9 cellular contexts compared by ENCODE assay signal in genomic region chr2:105888625-105889024, GRCh38.
DNase-seq lines count a peak whose midpoint lies in the region; ATAC-seq and TF ChIP-seq lines count a peak whose summit lies in the region.
"Had no signal": no experiment of that assay in that cellular context is flagged by ENCODE, and none has a peak within 500 bp of the region (broad histone marks: within the 10 kb centered on the region; RNA-seq: fewer than 3 reads in every experiment).

No MANE protein-coding gene starts in this region.

- DNase-seq in DND-41, result peak; percentile 17
- DNase-seq in HT1080 (ENCODE audit: low read depth), result peak; percentile 26
- DNase-seq in activated CD4-positive, alpha-beta memory T cell treated with anti-CD3 and anti-CD28 coated beads for 36 hours, result peak; percentile 71
- no peak for DNase-seq in right lobe of liver
- DNase-seq in caudate nucleus (lab: John Stamatoyannopoulos, UW), result no peak
- no peak for DNase-seq in glutamatergic neuron
- DNase-seq: uterus had no signal

- no peaks in the 10 kb centered on the region for H3K9me3 ChIP-seq in DND-41 (ENCODE audit: insufficient read depth, low read length, severe bottlenecking)
- no peaks in the 10 kb centered on the region for H3K9me3 ChIP-seq in right lobe of liver
- H3K9me3 ChIP-seq: uterus had no signal

- H3K27me3 ChIP-seq in DND-41 (ENCODE audit: insufficient read depth, low read length, poor library complexity) (no peaks in the 10 kb centered on the region), right lobe of liver (no peaks in the 10 kb centered on the region)
- H3K27me3 ChIP-seq: uterus had no signal

- H3K36me3 ChIP-seq in DND-41 (ENCODE audit: insufficient read depth, low read length) (peaks cover 47% of the 10 kb centered on the region), right lobe of liver (no peaks in the 10 kb centered on the region)
- H3K36me3 ChIP-seq: uterus had no signal

- intact Hi-C loops in activated CD4-positive, alpha-beta memory T cell treated with anti-CD3 and anti-CD28 coated beads for 36 hours (cut with micrococcal nuclease), result loop anchor here (1.0 kb wide), 2 partner anchors 136 to 312 kb away; no protein-coding TSS in a partner anchor
- intact Hi-C loops in right lobe of liver (cut with DNase I), result no loop called here

- H3K4me3 Mint-ChIP-seq in activated CD4-positive, alpha-beta memory T cell treated with anti-CD3 and anti-CD28 coated beads for 36 hours, result no peak overlapping the region
- H3K4me3 Mint-ChIP-seq in glutamatergic neuron (ENCODE audit: unreplicated experiment), result no peak overlapping the region

- TF ChIP-seq POLR2A in right lobe of liver (IDR thresholded peaks at IDR 0.05), result no peak

- H4K20me1 ChIP-seq in DND-41 (ENCODE audit: insufficient read depth, low read length), result no peaks in the 10 kb centered on the region; the same call in 1 of the 2 replicates

- no peak overlapping the region for H3K4me3 ChIP-seq in DND-41 (ENCODE audit: low read depth in 1 of 2, low read length in 2 of 2)
- H3K4me3 ChIP-seq in right lobe of liver, result no peak overlapping the region
- H3K4me3 ChIP-seq: uterus had no signal

- peak; percentile 53 for TF ChIP-seq CTCF in DND-41 (IDR thresholded peaks at IDR 0.05; ENCODE audit: borderline replicate concordance, extremely low read depth, low read length, poor library complexity, severe bottlenecking)
- TF ChIP-seq CTCF in right lobe of liver (IDR thresholded peaks at IDR 0.05), result peak in 2 of 4 donors; percentile 11 to 27
- TF ChIP-seq CTCF in glutamatergic neuron (IDR thresholded peaks at IDR 0.05; ENCODE audit: partially characterized antibody, unreplicated experiment), result no peak

- peaks cover 61% of the 10 kb centered on the region for H3K79me2 ChIP-seq in DND-41 (ENCODE audit: insufficient read depth, low read length)

- no peak overlapping the region for H3K4me2 ChIP-seq in DND-41 (ENCODE audit: insufficient read depth, low read length)
- H3K4me2 ChIP-seq: KMS-11 had no signal

- H3K9me3 Mint-ChIP-seq in activated CD4-positive, alpha-beta memory T cell treated with anti-CD3 and anti-CD28 coated beads for 36 hours, result peaks cover 9% of the 10 kb centered on the region
- H3K9me3 Mint-ChIP-seq in glutamatergic neuron (ENCODE audit: unreplicated experiment), result peaks cover 5% of the 10 kb centered on the region

- WGBS in right lobe of liver (ENCODE audit: insufficient coverage, low coverage, low lambda C conversion rate, missing lambda C conversion rate), result no CpG with 5 or more reads among the region's 2 CpGs

- no peak overlapping the region for H2AFZ ChIP-seq in DND-41 (ENCODE audit: low read depth, low read length)

- H3K4me1 ChIP-seq in DND-41 (ENCODE audit: insufficient read depth, low read length) (0 out of 2 replicates have a peak, but pooled peaks cover 3% of the 10 kb centered on the region), right lobe of liver (peaks cover 0 to 21% (median 9%) of the 10 kb centered on the region in 4 donors)

- CTCF ChIA-PET in activated CD4-positive, alpha-beta memory T cell treated with anti-CD3 and anti-CD28 coated beads for 36 hours (lab: Charles Lee), result interaction anchor here (0.6 to 1.6 kb wide), 12 partner anchors 9 to 312 kb away, joined by 3 to 8 read pairs (median 4); no protein-coding TSS in a partner anchor

- no peak overlapping the region for H3K9ac ChIP-seq in DND-41 (ENCODE audit: low read depth, low read length)
- H3K9ac ChIP-seq: KMS-11 had no signal

- POLR2A ChIA-PET in activated CD4-positive, alpha-beta memory T cell treated with anti-CD3 and anti-CD28 coated beads for 36 hours (lab: Charles Lee), result no interaction called here

- no peak overlapping the region for H3K27ac ChIP-seq in DND-41 (ENCODE audit: low read length)
- no peak overlapping the region for H3K27ac ChIP-seq in right lobe of liver
- no peak overlapping the region for H3K27ac ChIP-seq in caudate nucleus (ENCODE audit: low read depth, low read length)
- H3K27ac ChIP-seq: KMS-11, uterus had no signal

- H3K4me1 Mint-ChIP-seq in activated CD4-positive, alpha-beta memory T cell treated with anti-CD3 and anti-CD28 coated beads for 36 hours (ENCODE audit: low read depth), result peaks cover 65% of the 10 kb centered on the region
- peaks cover 36% of the 10 kb centered on the region for H3K4me1 Mint-ChIP-seq in glutamatergic neuron (ENCODE audit: low read depth, unreplicated experiment)

- H3K27ac Mint-ChIP-seq in activated CD4-positive, alpha-beta memory T cell treated with anti-CD3 and anti-CD28 coated beads for 36 hours, result peak overlapping the region; percentile 55
- H3K27ac Mint-ChIP-seq in glutamatergic neuron (ENCODE audit: unreplicated experiment), result no peak overlapping the region

- ATAC-seq in DND-41 (ENCODE audit: insufficient read depth, low read depth) (peak; percentile 61; the same call in 1 of the 3 replicates), right lobe of liver (peak; percentile 18 to 61 (median 42)), HG02884 (IDR thresholded peaks at IDR 0.05; ENCODE audit: unreplicated experiment) (no peak)

- H3K27me3 Mint-ChIP-seq in activated CD4-positive, alpha-beta memory T cell treated with anti-CD3 and anti-CD28 coated beads for 36 hours, result no peaks in the 10 kb centered on the region
- peaks cover 7% of the 10 kb centered on the region for H3K27me3 Mint-ChIP-seq in glutamatergic neuron (ENCODE audit: unreplicated experiment)

- H3K36me3 Mint-ChIP-seq in activated CD4-positive, alpha-beta memory T cell treated with anti-CD3 and anti-CD28 coated beads for 36 hours, result peaks cover 27% of the 10 kb centered on the region
- H3K36me3 Mint-ChIP-seq in glutamatergic neuron (ENCODE audit: unreplicated experiment), result peaks cover 9% of the 10 kb centered on the region

Comparison
In these comparisons a context has a peak if more than half of its experiments do, and no peak if none do; other contexts are left out.
1. DNase-seq: peak in DND-41 (single experiment), HT1080 (single experiment) and activated CD4-positive, alpha-beta memory T cell treated with anti-CD3 and anti-CD28 coated beads for 36 hours (single experiment); none in right lobe of liver (0 of 3), caudate nucleus (0 of 61) and glutamatergic neuron (single experiment).